Comparison of ENCODE assay signal across 15 cellular contexts in genomic region chr3:175378348-175378747, GRCh38.
DNase-seq lines count a peak whose midpoint lies in the region; ATAC-seq lines count a peak whose summit lies in the region.
"Had no signal": no experiment of that assay in that cellular context is flagged by ENCODE, and none has a peak within 500 bp of the region (broad histone marks: within the 10 kb centered on the region; RNA-seq: fewer than 3 reads in every experiment).

No MANE protein-coding gene starts in this region.

- ATAC-seq in GM18861 (IDR thresholded peaks at IDR 0.05; ENCODE audit: unreplicated experiment) (peak; percentile 95), HG02571 (IDR thresholded peaks at IDR 0.05; ENCODE audit: unreplicated experiment) (peak; percentile 65), HG03342 (IDR thresholded peaks at IDR 0.05; ENCODE audit: unreplicated experiment) (peak; percentile 83), left colon (peak; percentile 40), GM21447 (IDR thresholded peaks at IDR 0.05; ENCODE audit: unreplicated experiment) (no peak)
- ATAC-seq: stimulated activated naive CD8-positive, alpha-beta T cell treated with anti-CD3 and anti-CD28 coated beads, Interleukin-15, Interleukin-2, amounts not matched to agents 100 U/mL and 50 U/mL, for 24 hours; T-helper 17 cell had no signal

- intact Hi-C loops in left colon (cut with DNase I, micrococcal nuclease): no loop called here
- intact Hi-C loops in head of caudate nucleus (cut with DNase I): no loop called here

- DNase-seq in left colon (no peak), head of caudate nucleus (no peak), cerebellar nuclear complex (lab: John Stamatoyannopoulos, UW) (no peak)
- no peak for DNase-seq in stimulated activated CD4-positive, alpha-beta T cell treated with anti-CD3 and anti-CD28 coated beads, Interleukin-2, amount 100 ng/mL, for 48 hours
- DNase-seq: activated naive CD8-positive, alpha-beta T cell treated with anti-CD3 and anti-CD28 coated beads for 36 hours; BE2C; glutamatergic neuron; midbrain; nucleus accumbens; stimulated activated naive CD8-positive, alpha-beta T cell treated with anti-CD3 and anti-CD28 coated beads, Interleukin-15, Interleukin-2, amounts not matched to agents 100 U/mL and 50 U/mL, for 24 hours; T-helper 17 cell had no signal
